Comparison of ENCODE assay signal across 8 cellular contexts in genomic region chr10:124648131-124648475, GRCh38.
A peak's percentile ranks its signal among the peaks of the same experiment; 100 is the strongest.
DNase-seq lines count a peak whose midpoint lies in the region; ATAC-seq and TF ChIP-seq lines count a peak whose summit lies in the region.

No MANE protein-coding gene starts in this region.

- 49% methylated on average over 7 of the region's 7 CpGs for WGBS in right cardiac atrium
- 14 to 30% (median 22%) methylated on average over 6 to 7 of the region's 7 CpGs for WGBS in spleen, 5 donors

- peaks cover 0 to 28% (median 0%) of the 10 kb centered on the region in 6 donors for H3K36me3 ChIP-seq in spleen
- H3K36me3 ChIP-seq in BE2C: no peaks in the 10 kb centered on the region

- POLR2A ChIA-PET in activated CD4-positive, alpha-beta memory T cell treated with anti-CD3 and anti-CD28 coated beads for 36 hours (lab: Charles Lee): interaction anchor here (1.0 to 3.1 kb wide), 6 partner anchors 10 to 70 kb away, joined by 3 to 28 read pairs (median 6); no protein-coding TSS in a partner anchor

- CTCF ChIA-PET in activated CD4-positive, alpha-beta memory T cell treated with anti-CD3 and anti-CD28 coated beads for 36 hours (lab: Charles Lee): interaction anchor here (1.0 to 5.7 kb wide), 12 partner anchors 11 to 97 kb away, joined by 3 to 39 read pairs (median 10); no protein-coding TSS in a partner anchor

- H3K36me3 Mint-ChIP-seq in activated CD4-positive, alpha-beta memory T cell treated with anti-CD3 and anti-CD28 coated beads for 36 hours: peaks cover 2% of the 10 kb centered on the region

- H3K27me3 Mint-ChIP-seq in activated CD4-positive, alpha-beta memory T cell treated with anti-CD3 and anti-CD28 coated beads for 36 hours: no peaks in the 10 kb centered on the region

- DNase-seq in HL-60 (ENCODE audit: low read depth in 1 of 2, low spot score in 1 of 2) (no peak), right cardiac atrium (peak in 1 of 3 donors; percentile 50), spleen (peak; percentile 84), KBM-7 (no peak), BE2C (no peak), NCI-H446 treated with DMSO at 0.1 percent for 48 hours (lab: John Stamatoyannopoulos, UW) (no peak), NCI-H2196 (lab: John Stamatoyannopoulos, UW; ENCODE audit: unreplicated experiment) (no peak)
- no peak for DNase-seq in activated CD4-positive, alpha-beta memory T cell treated with anti-CD3 and anti-CD28 coated beads for 36 hours

- intact Hi-C loops in activated CD4-positive, alpha-beta memory T cell treated with anti-CD3 and anti-CD28 coated beads for 36 hours (cut with micrococcal nuclease): loop anchor here (1.0 to 5.0 kb wide), 6 partner anchors 21 to 269 kb away; no protein-coding TSS in a partner anchor
- intact Hi-C loops in right cardiac atrium (cut with DNase I) (no loop called here), spleen (cut with DNase I; ENCODE audit: low total_unique reads) (loop anchor here (10.0 kb wide), 1 partner anchor 97 kb away; the partner anchor contains the start of gene FAM53B)

- peak overlapping the region; percentile 58 for H3K4me3 Mint-ChIP-seq in activated CD4-positive, alpha-beta memory T cell treated with anti-CD3 and anti-CD28 coated beads for 36 hours

- TF ChIP-seq POLR2A in spleen (IDR thresholded peaks at IDR 0.05): no peak

- no peaks in the 10 kb centered on the region for H3K9me3 Mint-ChIP-seq in activated CD4-positive, alpha-beta memory T cell treated with anti-CD3 and anti-CD28 coated beads for 36 hours

- no peaks in the 10 kb centered on the region for H3K9me3 ChIP-seq in right cardiac atrium (ENCODE audit: control insufficient read depth, low read length)
- H3K9me3 ChIP-seq in spleen: no peaks in the 10 kb centered on the region
- H3K9me3 ChIP-seq in BE2C: no peaks in the 10 kb centered on the region

- H3K27me3 ChIP-seq in HL-60 (ENCODE audit: insufficient read depth, poor library complexity, severe bottlenecking): no peaks in the 10 kb centered on the region
- H3K27me3 ChIP-seq in right cardiac atrium (ENCODE audit: control insufficient read depth, insufficient read depth): no peaks in the 10 kb centered on the region
- H3K27me3 ChIP-seq in spleen (replicated peaks in 1 of 7): no peaks in the 10 kb centered on the region
- no peaks in the 10 kb centered on the region for H3K27me3 ChIP-seq in BE2C

- H3K27ac ChIP-seq in HL-60 (replicated peaks) (peak overlapping the region; percentile 91), right cardiac atrium (ENCODE audit: low read length) (peak overlapping the region; percentile 31), spleen (peak overlapping the region; percentile 87 to 97 (median 92))

- H3K27ac Mint-ChIP-seq in activated CD4-positive, alpha-beta memory T cell treated with anti-CD3 and anti-CD28 coated beads for 36 hours: peak overlapping the region; percentile 93

- peaks cover 91% of the 10 kb centered on the region for H3K4me1 Mint-ChIP-seq in activated CD4-positive, alpha-beta memory T cell treated with anti-CD3 and anti-CD28 coated beads for 36 hours (ENCODE audit: low read depth)

- peaks cover 71% of the 10 kb centered on the region for H3K4me1 ChIP-seq in right cardiac atrium (ENCODE audit: control insufficient read depth, insufficient read depth, low read length)
- peaks cover 75 to 100% (median 100%) of the 10 kb centered on the region in 6 donors for H3K4me1 ChIP-seq in spleen
- H3K4me1 ChIP-seq in BE2C: peaks cover 46% of the 10 kb centered on the region

- no peak for TF ChIP-seq CTCF in HL-60 (IDR thresholded peaks at IDR 0.05; ENCODE audit: insufficient read depth, low read length)
- TF ChIP-seq CTCF in spleen (IDR thresholded peaks at IDR 0.05 in 8 of 11, conservative IDR thresholded peaks at IDR 0.05 in 3 of 11): no peak
- TF ChIP-seq CTCF in BE2C (IDR thresholded peaks at IDR 0.05; ENCODE audit: low read depth, low read length): no peak

- ATAC-seq in right cardiac atrium: no peak

- in situ Hi-C loops in KBM-7 (cut with MboI; ENCODE audit: low pct_unique_long_range_greater_than_20kb, low sequenced_read_pairs): no loop called here

- H3K4me3 ChIP-seq in HL-60 (replicated peaks; ENCODE audit: insufficient read depth, low read length) (no peak overlapping the region), right cardiac atrium (ENCODE audit: low read length) (no peak overlapping the region), spleen (peak overlapping the region in 5 of 8 donors; percentile 2 to 58 (median 5)), BE2C (ENCODE audit: low read depth, low read length) (no peak overlapping the region)

Comparison
In these comparisons a context has a peak if more than half of its experiments do, and no peak if none do; other contexts are left out.
1. H3K27ac ChIP-seq: peak in every context shown above with its lines; median percentile 92 in spleen; 91 in HL-60; 31 in right cardiac atrium.
2. H3K4me3 ChIP-seq: peak in spleen (5 of 8); none in HL-60 (single experiment), right cardiac atrium (single experiment) and BE2C (single experiment).
3. intact Hi-C loops: an anchor here in activated CD4-positive, alpha-beta memory T cell treated with anti-CD3 and anti-CD28 coated beads for 36 hours (1.0 to 5.0 kb wide) and spleen (10.0 kb wide); none called in right cardiac atrium.